11 cellular contexts compared by ENCODE assay signal in genomic region chr1:201026746-201027145, GRCh38. TPM values are rescaled to one million over a fixed set of nuclear protein-coding genes. Genes with fewer than 3 reads are reported as not detected.
DNase-seq lines count a peak whose midpoint lies in the region; ATAC-seq and TF ChIP-seq lines count a peak whose summit lies in the region.
"Had no signal": no experiment of that assay in that cellular context is flagged by ENCODE, and none has a peak within 500 bp of the region (broad histone marks: within the 10 kb centered on the region; RNA-seq: fewer than 3 reads in every experiment).

No MANE protein-coding gene starts in this region.

- peaks cover 5 to 41% of the 10 kb centered on the region in 2 donors for H3K4me1 ChIP-seq in adrenal gland (replicated peaks in 1 of 2)
- no peaks in the 10 kb centered on the region for H3K4me1 ChIP-seq in osteoblast (ENCODE audit: insufficient read depth, low read length)
- H3K4me1 ChIP-seq in mucosa of descending colon (ENCODE audit: low read depth): peaks cover 41% of the 10 kb centered on the region

- no peak for DNase-seq in activated CD4-positive, alpha-beta memory T cell treated with anti-CD3 and anti-CD28 coated beads, Interleukin-2, amount 10 ng/mL, durations not matched to agents 7 days and 5 days
- no peak for DNase-seq in activated CD4-positive, alpha-beta memory T cell treated with anti-CD3 and anti-CD28 coated beads for 36 hours
- peak; percentile 77 for DNase-seq in NB4 (ENCODE audit: low read depth)
- DNase-seq in adrenal gland: no peak
- peak; percentile 74 for DNase-seq in osteoblast (ENCODE audit: insufficient read length, low spot score, missing footprints)
- DNase-seq in effector memory CD8-positive, alpha-beta T cell: no peak
- DNase-seq in mucosa of descending colon: no peak
- DNase-seq: ACHN; effector CD4-positive, alpha-beta T cell had no signal

- TF ChIP-seq CTCF in NB4 (IDR thresholded peaks at IDR 0.05; ENCODE audit: low read depth, low read length) (no peak), adrenal gland (IDR thresholded peaks at IDR 0.05) (no peak), osteoblast (IDR thresholded peaks at IDR 0.05; ENCODE audit: extremely low read depth, low read depth, low read length) (no peak), mucosa of descending colon (IDR thresholded peaks at IDR 0.05) (no peak)

- H3K9me3 Mint-ChIP-seq in activated CD4-positive, alpha-beta memory T cell treated with anti-CD3 and anti-CD28 coated beads, Interleukin-2, amount 10 ng/mL, durations not matched to agents 7 days and 5 days: no peaks in the 10 kb centered on the region
- no peaks in the 10 kb centered on the region for H3K9me3 Mint-ChIP-seq in activated CD4-positive, alpha-beta memory T cell treated with anti-CD3 and anti-CD28 coated beads for 36 hours
- no peaks in the 10 kb centered on the region for H3K9me3 Mint-ChIP-seq in effector memory CD8-positive, alpha-beta T cell

- no peaks in the 10 kb centered on the region for H3K27me3 ChIP-seq in adrenal gland
- peaks cover 18% of the 10 kb centered on the region for H3K27me3 ChIP-seq in osteoblast (ENCODE audit: insufficient read depth, low read length)
- H3K27me3 ChIP-seq: suprapubic skin had no signal

- H3K27me3 Mint-ChIP-seq in activated CD4-positive, alpha-beta memory T cell treated with anti-CD3 and anti-CD28 coated beads, Interleukin-2, amount 10 ng/mL, durations not matched to agents 7 days and 5 days: no peaks in the 10 kb centered on the region
- no peaks in the 10 kb centered on the region for H3K27me3 Mint-ChIP-seq in activated CD4-positive, alpha-beta memory T cell treated with anti-CD3 and anti-CD28 coated beads for 36 hours
- H3K27me3 Mint-ChIP-seq in effector memory CD8-positive, alpha-beta T cell: no peaks in the 10 kb centered on the region

- H3K36me3 Mint-ChIP-seq in activated CD4-positive, alpha-beta memory T cell treated with anti-CD3 and anti-CD28 coated beads, Interleukin-2, amount 10 ng/mL, durations not matched to agents 7 days and 5 days (ENCODE audit: low read depth): peaks cover 23% of the 10 kb centered on the region
- H3K36me3 Mint-ChIP-seq in activated CD4-positive, alpha-beta memory T cell treated with anti-CD3 and anti-CD28 coated beads for 36 hours: peaks cover 8% of the 10 kb centered on the region
- peaks cover 4% of the 10 kb centered on the region for H3K36me3 Mint-ChIP-seq in effector memory CD8-positive, alpha-beta T cell (ENCODE audit: insufficient read depth)

- ATAC-seq in GM19452 (IDR thresholded peaks at IDR 0.05; ENCODE audit: unreplicated experiment): no peak
- ATAC-seq in effector memory CD8-positive, alpha-beta T cell (replicated peaks): no peak
- ATAC-seq in mucosa of descending colon: no peak

- H3K4me1 Mint-ChIP-seq in activated CD4-positive, alpha-beta memory T cell treated with anti-CD3 and anti-CD28 coated beads, Interleukin-2, amount 10 ng/mL, durations not matched to agents 7 days and 5 days: peaks cover 50% of the 10 kb centered on the region
- peaks cover 51% of the 10 kb centered on the region for H3K4me1 Mint-ChIP-seq in activated CD4-positive, alpha-beta memory T cell treated with anti-CD3 and anti-CD28 coated beads for 36 hours (ENCODE audit: low read depth)
- H3K4me1 Mint-ChIP-seq in effector memory CD8-positive, alpha-beta T cell (ENCODE audit: low read depth in 2 of 2): peaks cover 20 to 32% of the 10 kb centered on the region in 2 donors

- peak overlapping the region; percentile 62 for H3K4me3 Mint-ChIP-seq in activated CD4-positive, alpha-beta memory T cell treated with anti-CD3 and anti-CD28 coated beads, Interleukin-2, amount 10 ng/mL, durations not matched to agents 7 days and 5 days
- no peak overlapping the region for H3K4me3 Mint-ChIP-seq in activated CD4-positive, alpha-beta memory T cell treated with anti-CD3 and anti-CD28 coated beads for 36 hours
- no peak overlapping the region for H3K4me3 Mint-ChIP-seq in effector memory CD8-positive, alpha-beta T cell

- intact Hi-C loops in activated CD4-positive, alpha-beta memory T cell treated with anti-CD3 and anti-CD28 coated beads for 36 hours (cut with micrococcal nuclease): loop anchor here (2.0 to 5.0 kb wide), 3 partner anchors 14 to 874 kb away; no protein-coding TSS in a partner anchor
- intact Hi-C loops in adrenal gland (cut with DNase I) (no loop called here), mucosa of descending colon (cut with DNase I, micrococcal nuclease) (no loop called here)

- no peaks in the 10 kb centered on the region for H3K79me2 ChIP-seq in osteoblast (ENCODE audit: insufficient read depth, low read length)

- no peaks in the 10 kb centered on the region for H4K20me1 ChIP-seq in osteoblast (ENCODE audit: insufficient read depth, low read length)

- H3K4me2 ChIP-seq in osteoblast (ENCODE audit: insufficient read depth, low read length): no peak overlapping the region

- H3K9me3 ChIP-seq in adrenal gland (replicated peaks in 1 of 3) (no peaks in the 10 kb centered on the region), osteoblast (ENCODE audit: low read depth, low read length) (no peaks in the 10 kb centered on the region), mucosa of descending colon (no peaks in the 10 kb centered on the region)
- H3K9me3 ChIP-seq: suprapubic skin had no signal

- no peak overlapping the region for H2AFZ ChIP-seq in osteoblast (ENCODE audit: low read length)

- no peak for TF ChIP-seq POLR2A in NB4 (IDR thresholded peaks at IDR 0.05; ENCODE audit: extremely low read depth, insufficient read length)
- no peak for TF ChIP-seq POLR2A in adrenal gland (IDR thresholded peaks at IDR 0.05)

- POLR2A ChIA-PET in activated CD4-positive, alpha-beta memory T cell treated with anti-CD3 and anti-CD28 coated beads, Interleukin-2, amount 10 ng/mL, durations not matched to agents 7 days and 5 days (lab: Charles Lee): interaction anchor here (1.5 to 12.9 kb wide), 2 partner anchors 14 to 21 kb away, joined by 6 to 178 read pairs; no protein-coding TSS in a partner anchor
- POLR2A ChIA-PET in activated CD4-positive, alpha-beta memory T cell treated with anti-CD3 and anti-CD28 coated beads for 36 hours (lab: Charles Lee): interaction anchor here (0.7 to 1.6 kb wide), 2 partner anchors 9 to 11 kb away, joined by 4 read pairs; no protein-coding TSS in a partner anchor

- H3K36me3 ChIP-seq in adrenal gland (replicated peaks in 1 of 2) (no peaks in the 10 kb centered on the region), osteoblast (ENCODE audit: insufficient read depth, low read length) (no peaks in the 10 kb centered on the region), mucosa of descending colon (ENCODE audit: low read depth) (no peaks in the 10 kb centered on the region)
- H3K36me3 ChIP-seq: suprapubic skin had no signal

- 46 to 57% (median 53%) methylated on average over 3 to 4 of the region's 4 CpGs for WGBS in adrenal gland, 4 donors

- peak overlapping the region; percentile 51 for H3K27ac Mint-ChIP-seq in activated CD4-positive, alpha-beta memory T cell treated with anti-CD3 and anti-CD28 coated beads, Interleukin-2, amount 10 ng/mL, durations not matched to agents 7 days and 5 days
- H3K27ac Mint-ChIP-seq in activated CD4-positive, alpha-beta memory T cell treated with anti-CD3 and anti-CD28 coated beads for 36 hours: no peak overlapping the region
- H3K27ac Mint-ChIP-seq in effector memory CD8-positive, alpha-beta T cell: peak overlapping the region in 1 of 2 donors; percentile 35

- CTCF ChIA-PET in activated CD4-positive, alpha-beta memory T cell treated with anti-CD3 and anti-CD28 coated beads, Interleukin-2, amount 10 ng/mL, durations not matched to agents 7 days and 5 days (lab: Charles Lee): interaction anchor here (1.7 to 11.8 kb wide), 7 partner anchors 11 to 87 kb away, joined by 7 to 104 read pairs (median 14); no protein-coding TSS in a partner anchor
- CTCF ChIA-PET in activated CD4-positive, alpha-beta memory T cell treated with anti-CD3 and anti-CD28 coated beads for 36 hours (lab: Charles Lee): interaction anchor here (1.2 to 9.2 kb wide), 7 partner anchors 10 to 88 kb away, joined by 3 to 96 read pairs (median 13); no protein-coding TSS in a partner anchor

- peak overlapping the region in 3 of 5 donors; percentile 26 to 65 (median 34) for H3K27ac ChIP-seq in adrenal gland
- no peak overlapping the region for H3K27ac ChIP-seq in osteoblast (ENCODE audit: low read depth, low read length)
- H3K27ac ChIP-seq: suprapubic skin had no signal

- H3K4me3 ChIP-seq in NB4 (ENCODE audit: low read depth, low read length) (peak overlapping the region; percentile 16), adrenal gland (no peak overlapping the region), osteoblast (ENCODE audit: insufficient read depth, low read length) (no peak overlapping the region), mucosa of descending colon (no peak overlapping the region)
- H3K4me3 ChIP-seq: suprapubic skin had no signal

RNA-seq across cellular contexts. Expression of gene KIF21B, which starts 3.2 kb away (rescaled TPM):
- total RNA-seq in activated CD4-positive, alpha-beta memory T cell treated with anti-CD3 and anti-CD28 coated beads, Interleukin-2, amount 10 ng/mL, durations not matched to agents 7 days and 5 days: 100 to 1,000 TPM; 175 to 180 TPM
- total RNA-seq in activated CD4-positive, alpha-beta memory T cell treated with anti-CD3 and anti-CD28 coated beads for 36 hours: 10 to 100 TPM; 56.6 to 58.7 TPM
- total RNA-seq in adrenal gland (1 to 10 TPM; 1.1 to 2.8 (median 1.7) TPM), osteoblast (under 0.01 TPM in 2 replicates), mucosa of descending colon (10 to 100 TPM in 1 of 3 donors, 1 to 10 TPM in 2; 3.2 to 10.5 (median 4.0) TPM)
- polyA plus RNA-seq in adrenal gland: 1 to 10 TPM in 1 of 3 donors, under 1 TPM in 2; 0.40 to 1.7 (median 0.57) TPM

Comparison
In these comparisons a context has a peak if more than half of its experiments do, and no peak if none do; other contexts are left out.
1. DNase-seq: peak in NB4 (single experiment) and osteoblast (single experiment); none in activated CD4-positive, alpha-beta memory T cell treated with anti-CD3 and anti-CD28 coated beads, Interleukin-2, amount 10 ng/mL, durations not matched to agents 7 days and 5 days (single experiment), activated CD4-positive, alpha-beta memory T cell treated with anti-CD3 and anti-CD28 coated beads for 36 hours (single experiment), adrenal gland (0 of 7), effector memory CD8-positive, alpha-beta T cell (0 of 3) and mucosa of descending colon (0 of 3).
2. RNA of gene KIF21B, which starts 3.2 kb away (total RNA-seq): 175 to 180 TPM in activated CD4-positive, alpha-beta memory T cell treated with anti-CD3 and anti-CD28 coated beads, Interleukin-2, amount 10 ng/mL, durations not matched to agents 7 days and 5 days and 56.6 to 58.7 TPM in activated CD4-positive, alpha-beta memory T cell treated with anti-CD3 and anti-CD28 coated beads for 36 hours; 3.2 to 10.5 TPM in mucosa of descending colon, 1.1 to 2.8 TPM in adrenal gland and under 0.01 TPM in osteoblast; every median in the first group is over 4 times any median in the second.